In genomic region chr12:98644433-98644711, GRCh38 we compare ENCODE assay signal across 1 cellular context.
A peak's percentile ranks its signal among the peaks of the same experiment; 100 is the strongest.
TF ChIP-seq lines count a peak whose summit lies in the region.

No MANE protein-coding gene starts in this region.

TF ChIP-seq in GM23338, 12 proteins besides CTCF, POLR2A, EP300 and RAD21 (continued from another document):
- TF ChIP-seq, protein P1, sequence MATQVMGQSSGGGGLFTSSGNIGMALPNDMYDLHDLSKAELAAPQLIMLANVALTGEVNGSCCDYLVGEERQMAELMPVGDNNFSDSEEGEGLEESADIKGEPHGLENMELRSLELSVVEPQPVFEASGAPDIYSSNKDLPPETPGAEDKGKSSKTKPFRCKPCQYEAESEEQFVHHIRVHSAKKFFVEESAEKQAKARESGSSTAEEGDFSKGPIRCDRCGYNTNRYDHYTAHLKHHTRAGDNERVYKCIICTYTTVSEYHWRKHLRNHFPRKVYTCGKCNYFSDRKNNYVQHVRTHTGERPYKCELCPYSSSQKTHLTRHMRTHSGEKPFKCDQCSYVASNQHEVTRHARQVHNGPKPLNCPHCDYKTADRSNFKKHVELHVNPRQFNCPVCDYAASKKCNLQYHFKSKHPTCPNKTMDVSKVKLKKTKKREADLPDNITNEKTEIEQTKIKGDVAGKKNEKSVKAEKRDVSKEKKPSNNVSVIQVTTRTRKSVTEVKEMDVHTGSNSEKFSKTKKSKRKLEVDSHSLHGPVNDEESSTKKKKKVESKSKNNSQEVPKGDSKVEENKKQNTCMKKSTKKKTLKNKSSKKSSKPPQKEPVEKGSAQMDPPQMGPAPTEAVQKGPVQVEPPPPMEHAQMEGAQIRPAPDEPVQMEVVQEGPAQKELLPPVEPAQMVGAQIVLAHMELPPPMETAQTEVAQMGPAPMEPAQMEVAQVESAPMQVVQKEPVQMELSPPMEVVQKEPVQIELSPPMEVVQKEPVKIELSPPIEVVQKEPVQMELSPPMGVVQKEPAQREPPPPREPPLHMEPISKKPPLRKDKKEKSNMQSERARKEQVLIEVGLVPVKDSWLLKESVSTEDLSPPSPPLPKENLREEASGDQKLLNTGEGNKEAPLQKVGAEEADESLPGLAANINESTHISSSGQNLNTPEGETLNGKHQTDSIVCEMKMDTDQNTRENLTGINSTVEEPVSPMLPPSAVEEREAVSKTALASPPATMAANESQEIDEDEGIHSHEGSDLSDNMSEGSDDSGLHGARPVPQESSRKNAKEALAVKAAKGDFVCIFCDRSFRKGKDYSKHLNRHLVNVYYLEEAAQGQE (IDR thresholded peaks at IDR 0.05; ENCODE audit: unreplicated experiment), result no peak
- TF ChIP-seq POLR2AphosphoS5 (IDR thresholded peaks at IDR 0.05; ENCODE audit: low read depth), result no peak
- TF ChIP-seq ETS1 (IDR thresholded peaks at IDR 0.05), result 0 out of 2 replicates have a peak, but pooled peaks have one; percentile 15
- no peak for TF ChIP-seq ZNF331 (CRISPR knock-in tag; IDR thresholded peaks at IDR 0.05; ENCODE audit: low read depth)
- TF ChIP-seq NANOG (IDR thresholded peaks at IDR 0.05; ENCODE audit: borderline replicate concordance), result no peak
